ENCODE assay signal across 1 cellular context in the genomic region with DNA sequence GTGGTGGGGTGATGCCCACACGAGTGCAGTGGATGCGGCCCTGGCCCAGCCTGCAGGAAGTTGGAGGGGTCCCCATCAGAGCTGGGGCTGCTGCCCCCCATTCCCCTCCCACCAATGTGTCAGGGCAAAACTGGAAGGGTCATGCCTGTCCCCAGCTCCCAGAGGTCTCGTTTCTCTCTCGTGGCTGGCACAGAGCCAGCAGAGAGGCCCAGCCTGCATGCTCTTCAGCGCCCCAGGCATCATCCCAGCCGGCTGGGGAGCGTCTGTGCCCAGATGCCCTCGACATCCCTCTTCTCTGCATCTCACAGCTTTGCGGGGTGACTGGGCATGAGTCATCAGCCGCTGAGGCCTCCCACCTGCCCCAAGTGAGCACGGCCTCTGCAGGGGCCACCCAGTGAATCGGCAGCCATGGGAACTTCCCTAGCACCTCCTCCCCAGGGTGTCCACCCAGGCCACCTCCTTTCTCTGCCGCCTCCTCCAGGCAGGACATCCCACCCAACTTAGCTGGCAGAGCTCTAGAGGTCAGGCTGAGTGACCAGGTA.
A peak's percentile ranks its signal among the peaks of the same experiment; 100 is the strongest.
TF ChIP-seq lines count a peak whose summit lies in the region.

No MANE protein-coding gene starts in this region.

TF ChIP-seq in K562, 482 proteins besides CTCF, POLR2A, EP300 and RAD21 (continues in another document):
- no peak for TF ChIP-seq HSF4 (CRISPR knock-in tag; IDR thresholded peaks at IDR 0.05; ENCODE audit: borderline replicate concordance)
- TF ChIP-seq WHSC1 (IDR thresholded peaks at IDR 0.05; ENCODE audit: low read length): no peak
- TF ChIP-seq, protein P1, sequence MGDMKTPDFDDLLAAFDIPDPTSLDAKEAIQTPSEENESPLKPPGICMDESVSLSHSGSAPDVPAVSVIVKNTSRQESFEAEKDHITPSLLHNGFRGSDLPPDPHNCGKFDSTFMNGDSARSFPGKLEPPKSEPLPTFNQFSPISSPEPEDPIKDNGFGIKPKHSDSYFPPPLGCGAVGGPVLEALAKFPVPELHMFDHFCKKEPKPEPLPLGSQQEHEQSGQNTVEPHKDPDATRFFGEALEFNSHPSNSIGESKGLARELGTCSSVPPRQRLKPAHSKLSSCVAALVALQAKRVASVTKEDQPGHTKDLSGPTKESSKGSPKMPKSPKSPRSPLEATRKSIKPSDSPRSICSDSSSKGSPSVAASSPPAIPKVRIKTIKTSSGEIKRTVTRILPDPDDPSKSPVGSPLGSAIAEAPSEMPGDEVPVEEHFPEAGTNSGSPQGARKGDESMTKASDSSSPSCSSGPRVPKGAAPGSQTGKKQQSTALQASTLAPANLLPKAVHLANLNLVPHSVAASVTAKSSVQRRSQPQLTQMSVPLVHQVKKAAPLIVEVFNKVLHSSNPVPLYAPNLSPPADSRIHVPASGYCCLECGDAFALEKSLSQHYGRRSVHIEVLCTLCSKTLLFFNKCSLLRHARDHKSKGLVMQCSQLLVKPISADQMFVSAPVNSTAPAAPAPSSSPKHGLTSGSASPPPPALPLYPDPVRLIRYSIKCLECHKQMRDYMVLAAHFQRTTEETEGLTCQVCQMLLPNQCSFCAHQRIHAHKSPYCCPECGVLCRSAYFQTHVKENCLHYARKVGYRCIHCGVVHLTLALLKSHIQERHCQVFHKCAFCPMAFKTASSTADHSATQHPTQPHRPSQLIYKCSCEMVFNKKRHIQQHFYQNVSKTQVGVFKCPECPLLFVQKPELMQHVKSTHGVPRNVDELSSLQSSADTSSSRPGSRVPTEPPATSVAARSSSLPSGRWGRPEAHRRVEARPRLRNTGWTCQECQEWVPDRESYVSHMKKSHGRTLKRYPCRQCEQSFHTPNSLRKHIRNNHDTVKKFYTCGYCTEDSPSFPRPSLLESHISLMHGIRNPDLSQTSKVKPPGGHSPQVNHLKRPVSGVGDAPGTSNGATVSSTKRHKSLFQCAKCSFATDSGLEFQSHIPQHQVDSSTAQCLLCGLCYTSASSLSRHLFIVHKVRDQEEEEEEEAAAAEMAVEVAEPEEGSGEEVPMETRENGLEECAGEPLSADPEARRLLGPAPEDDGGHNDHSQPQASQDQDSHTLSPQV (IDR thresholded peaks at IDR 0.05): 0 out of 2 replicates have a peak, but pooled peaks have one; percentile 48
- TF ChIP-seq, protein P2, sequence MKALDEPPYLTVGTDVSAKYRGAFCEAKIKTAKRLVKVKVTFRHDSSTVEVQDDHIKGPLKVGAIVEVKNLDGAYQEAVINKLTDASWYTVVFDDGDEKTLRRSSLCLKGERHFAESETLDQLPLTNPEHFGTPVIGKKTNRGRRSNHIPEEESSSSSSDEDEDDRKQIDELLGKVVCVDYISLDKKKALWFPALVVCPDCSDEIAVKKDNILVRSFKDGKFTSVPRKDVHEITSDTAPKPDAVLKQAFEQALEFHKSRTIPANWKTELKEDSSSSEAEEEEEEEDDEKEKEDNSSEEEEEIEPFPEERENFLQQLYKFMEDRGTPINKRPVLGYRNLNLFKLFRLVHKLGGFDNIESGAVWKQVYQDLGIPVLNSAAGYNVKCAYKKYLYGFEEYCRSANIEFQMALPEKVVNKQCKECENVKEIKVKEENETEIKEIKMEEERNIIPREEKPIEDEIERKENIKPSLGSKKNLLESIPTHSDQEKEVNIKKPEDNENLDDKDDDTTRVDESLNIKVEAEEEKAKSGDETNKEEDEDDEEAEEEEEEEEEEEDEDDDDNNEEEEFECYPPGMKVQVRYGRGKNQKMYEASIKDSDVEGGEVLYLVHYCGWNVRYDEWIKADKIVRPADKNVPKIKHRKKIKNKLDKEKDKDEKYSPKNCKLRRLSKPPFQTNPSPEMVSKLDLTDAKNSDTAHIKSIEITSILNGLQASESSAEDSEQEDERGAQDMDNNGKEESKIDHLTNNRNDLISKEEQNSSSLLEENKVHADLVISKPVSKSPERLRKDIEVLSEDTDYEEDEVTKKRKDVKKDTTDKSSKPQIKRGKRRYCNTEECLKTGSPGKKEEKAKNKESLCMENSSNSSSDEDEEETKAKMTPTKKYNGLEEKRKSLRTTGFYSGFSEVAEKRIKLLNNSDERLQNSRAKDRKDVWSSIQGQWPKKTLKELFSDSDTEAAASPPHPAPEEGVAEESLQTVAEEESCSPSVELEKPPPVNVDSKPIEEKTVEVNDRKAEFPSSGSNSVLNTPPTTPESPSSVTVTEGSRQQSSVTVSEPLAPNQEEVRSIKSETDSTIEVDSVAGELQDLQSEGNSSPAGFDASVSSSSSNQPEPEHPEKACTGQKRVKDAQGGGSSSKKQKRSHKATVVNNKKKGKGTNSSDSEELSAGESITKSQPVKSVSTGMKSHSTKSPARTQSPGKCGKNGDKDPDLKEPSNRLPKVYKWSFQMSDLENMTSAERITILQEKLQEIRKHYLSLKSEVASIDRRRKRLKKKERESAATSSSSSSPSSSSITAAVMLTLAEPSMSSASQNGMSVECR (CRISPR knock-in tag; IDR thresholded peaks at IDR 0.05): peak; percentile 45; the same call in 1 of the 2 replicates
- no peak for TF ChIP-seq TEAD4 (IDR thresholded peaks at IDR 0.05; ENCODE audit: low read length)
- TF ChIP-seq TEAD4 (CRISPR knock-in tag; IDR thresholded peaks at IDR 0.05; ENCODE audit: borderline replicate concordance): peak; percentile 36
- TF ChIP-seq, protein P3, sequence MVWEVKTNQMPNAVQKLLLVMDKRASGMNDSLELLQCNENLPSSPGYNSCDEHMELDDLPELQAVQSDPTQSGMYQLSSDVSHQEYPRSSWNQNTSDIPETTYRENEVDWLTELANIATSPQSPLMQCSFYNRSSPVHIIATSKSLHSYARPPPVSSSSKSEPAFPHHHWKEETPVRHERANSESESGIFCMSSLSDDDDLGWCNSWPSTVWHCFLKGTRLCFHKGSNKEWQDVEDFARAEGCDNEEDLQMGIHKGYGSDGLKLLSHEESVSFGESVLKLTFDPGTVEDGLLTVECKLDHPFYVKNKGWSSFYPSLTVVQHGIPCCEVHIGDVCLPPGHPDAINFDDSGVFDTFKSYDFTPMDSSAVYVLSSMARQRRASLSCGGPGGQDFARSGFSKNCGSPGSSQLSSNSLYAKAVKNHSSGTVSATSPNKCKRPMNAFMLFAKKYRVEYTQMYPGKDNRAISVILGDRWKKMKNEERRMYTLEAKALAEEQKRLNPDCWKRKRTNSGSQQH (CRISPR knock-in tag; IDR thresholded peaks at IDR 0.05): no peak
- TF ChIP-seq FOSL1 (tag; conservative IDR thresholded peaks at IDR 0.05): peak; percentile 71
- TF ChIP-seq MIER1 (IDR thresholded peaks at IDR 0.05; ENCODE audit: low read depth): no peak
- no peak for TF ChIP-seq SMAD4 (CRISPR knock-in tag; conservative IDR thresholded peaks at IDR 0.05)
- TF ChIP-seq ZNF384 (IDR thresholded peaks at IDR 0.05; ENCODE audit: low read depth, low read length): no peak
- TF ChIP-seq POLR2AphosphoS2 (IDR thresholded peaks at IDR 0.05; ENCODE audit: low read length): no peak
- TF ChIP-seq NUFIP1 (IDR thresholded peaks at IDR 0.05; ENCODE audit: partially characterized antibody): no peak
- TF ChIP-seq, protein P4, sequence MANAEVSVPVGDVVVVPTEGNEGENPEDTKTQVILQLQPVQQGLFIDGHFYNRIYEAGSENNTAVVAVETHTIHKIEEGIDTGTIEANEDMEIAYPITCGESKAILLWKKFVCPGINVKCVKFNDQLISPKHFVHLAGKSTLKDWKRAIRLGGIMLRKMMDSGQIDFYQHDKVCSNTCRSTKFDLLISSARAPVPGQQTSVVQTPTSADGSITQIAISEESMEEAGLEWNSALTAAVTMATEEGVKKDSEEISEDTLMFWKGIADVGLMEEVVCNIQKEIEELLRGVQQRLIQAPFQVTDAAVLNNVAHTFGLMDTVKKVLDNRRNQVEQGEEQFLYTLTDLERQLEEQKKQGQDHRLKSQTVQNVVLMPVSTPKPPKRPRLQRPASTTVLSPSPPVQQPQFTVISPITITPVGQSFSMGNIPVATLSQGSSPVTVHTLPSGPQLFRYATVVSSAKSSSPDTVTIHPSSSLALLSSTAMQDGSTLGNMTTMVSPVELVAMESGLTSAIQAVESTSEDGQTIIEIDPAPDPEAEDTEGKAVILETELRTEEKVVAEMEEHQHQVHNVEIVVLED (CRISPR knock-in tag; IDR thresholded peaks at IDR 0.05): no peak
- TF ChIP-seq NFE2 (IDR thresholded peaks at IDR 0.05; ENCODE audit: low read depth): peak; percentile 49
- TF ChIP-seq, protein P5, sequence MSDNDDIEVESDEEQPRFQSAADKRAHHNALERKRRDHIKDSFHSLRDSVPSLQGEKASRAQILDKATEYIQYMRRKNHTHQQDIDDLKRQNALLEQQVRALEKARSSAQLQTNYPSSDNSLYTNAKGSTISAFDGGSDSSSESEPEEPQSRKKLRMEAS (CRISPR knock-in tag; IDR thresholded peaks at IDR 0.05): peak; percentile 76
- no peak for TF ChIP-seq ZNF282 (CRISPR knock-in tag; IDR thresholded peaks at IDR 0.05)
- TF ChIP-seq OTX1 (CRISPR knock-in tag; IDR thresholded peaks at IDR 0.05): no peak
- peak; percentile 67 for TF ChIP-seq DPF2 (IDR thresholded peaks at IDR 0.05)
- 0 out of 2 replicates have a peak, but pooled peaks have one; percentile 14 for TF ChIP-seq EGR1 (conservative IDR thresholded peaks at IDR 0.05)
- TF ChIP-seq, protein P6, sequence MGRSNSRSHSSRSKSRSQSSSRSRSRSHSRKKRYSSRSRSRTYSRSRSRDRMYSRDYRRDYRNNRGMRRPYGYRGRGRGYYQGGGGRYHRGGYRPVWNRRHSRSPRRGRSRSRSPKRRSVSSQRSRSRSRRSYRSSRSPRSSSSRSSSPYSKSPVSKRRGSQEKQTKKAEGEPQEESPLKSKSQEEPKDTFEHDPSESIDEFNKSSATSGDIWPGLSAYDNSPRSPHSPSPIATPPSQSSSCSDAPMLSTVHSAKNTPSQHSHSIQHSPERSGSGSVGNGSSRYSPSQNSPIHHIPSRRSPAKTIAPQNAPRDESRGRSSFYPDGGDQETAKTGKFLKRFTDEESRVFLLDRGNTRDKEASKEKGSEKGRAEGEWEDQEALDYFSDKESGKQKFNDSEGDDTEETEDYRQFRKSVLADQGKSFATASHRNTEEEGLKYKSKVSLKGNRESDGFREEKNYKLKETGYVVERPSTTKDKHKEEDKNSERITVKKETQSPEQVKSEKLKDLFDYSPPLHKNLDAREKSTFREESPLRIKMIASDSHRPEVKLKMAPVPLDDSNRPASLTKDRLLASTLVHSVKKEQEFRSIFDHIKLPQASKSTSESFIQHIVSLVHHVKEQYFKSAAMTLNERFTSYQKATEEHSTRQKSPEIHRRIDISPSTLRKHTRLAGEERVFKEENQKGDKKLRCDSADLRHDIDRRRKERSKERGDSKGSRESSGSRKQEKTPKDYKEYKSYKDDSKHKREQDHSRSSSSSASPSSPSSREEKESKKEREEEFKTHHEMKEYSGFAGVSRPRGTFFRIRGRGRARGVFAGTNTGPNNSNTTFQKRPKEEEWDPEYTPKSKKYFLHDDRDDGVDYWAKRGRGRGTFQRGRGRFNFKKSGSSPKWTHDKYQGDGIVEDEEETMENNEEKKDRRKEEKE (IDR thresholded peaks at IDR 0.05; ENCODE audit: borderline replicate concordance in 1 of 2, control insufficient read depth in 1 of 2, low read depth in 2 of 2, low read length in 1 of 2): no peak
- TF ChIP-seq MAFG (tag; conservative IDR thresholded peaks at IDR 0.05): 0 out of 2 replicates have a peak, but pooled peaks have one; percentile 8
- TF ChIP-seq POLR2G (IDR thresholded peaks at IDR 0.05; ENCODE audit: low read depth, low read length): no peak
- TF ChIP-seq NFRKB (IDR thresholded peaks at IDR 0.05; ENCODE audit: low read depth): no peak
- TF ChIP-seq RFX5 (IDR thresholded peaks at IDR 0.05; ENCODE audit: low read depth, low read length): no peak
- TF ChIP-seq, protein P7, sequence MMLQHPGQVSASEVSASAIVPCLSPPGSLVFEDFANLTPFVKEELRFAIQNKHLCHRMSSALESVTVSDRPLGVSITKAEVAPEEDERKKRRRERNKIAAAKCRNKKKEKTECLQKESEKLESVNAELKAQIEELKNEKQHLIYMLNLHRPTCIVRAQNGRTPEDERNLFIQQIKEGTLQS (IDR thresholded peaks at IDR 0.05): peak; percentile 87
- TF ChIP-seq, protein P7 (CRISPR knock-in tag; conservative IDR thresholded peaks at IDR 0.05): no peak
- no peak for TF ChIP-seq DACH1 (IDR thresholded peaks at IDR 0.05; ENCODE audit: partially characterized antibody)
- peak; percentile 26; the same call in 1 of the 2 replicates for TF ChIP-seq MTA3 (IDR thresholded peaks at IDR 0.05; ENCODE audit: borderline replicate concordance)
- TF ChIP-seq C11orf30 (IDR thresholded peaks at IDR 0.05; ENCODE audit: low read depth): 0 out of 2 replicates have a peak, but pooled peaks have one; percentile 20
- TF ChIP-seq PHB2 (IDR thresholded peaks at IDR 0.05; ENCODE audit: low read depth): no peak
- TF ChIP-seq NFIX (CRISPR knock-in tag; IDR thresholded peaks at IDR 0.05; ENCODE audit: low read depth): peak; percentile 32; the same call in 1 of the 2 replicates
- peak; percentile 82 for TF ChIP-seq JUND (IDR thresholded peaks at IDR 0.05; ENCODE audit: borderline replicate concordance, low read depth, low read length)
- TF ChIP-seq JUND (tag; IDR thresholded peaks at IDR 0.05; ENCODE audit: borderline replicate concordance, low read depth, low read length): peak; percentile 67; the same call in 2 of the 3 replicates
- peak; percentile 97 for TF ChIP-seq NFIC (IDR thresholded peaks at IDR 0.05)
